ENCODE assay signal across 28 cellular contexts in genomic region chr16:54801445-54801844, GRCh38.
"Had no signal": no experiment of that assay in that cellular context is flagged by ENCODE, and none has a peak within 500 bp of the region (broad histone marks: within the 10 kb centered on the region; RNA-seq: fewer than 3 reads in every experiment).

No MANE protein-coding gene starts in this region.

- H3K36me3 ChIP-seq: colonic mucosa, esophagus muscularis mucosa, esophagus squamous epithelium, gastrocnemius medialis, gastroesophageal sphincter, heart left ventricle, heart right ventricle had no signal

- H3K4me3 ChIP-seq: colonic mucosa, coronary artery, dorsolateral prefrontal cortex, esophagus muscularis mucosa, esophagus squamous epithelium, gastrocnemius medialis, gastroesophageal sphincter, heart left ventricle, heart right ventricle had no signal

- H3K27ac Mint-ChIP-seq: dendritic cell treated with granulocyte-macrophage colony-stimulating factor and Interleukin-4, amounts not matched to agents 40 ng/mL and 50 ng/mL, for 4 days; effector memory CD8-positive, alpha-beta T cell; endodermal cell had no signal

- H3K9me3 ChIP-seq: colonic mucosa, esophagus squamous epithelium had no signal

- H3K4me1 ChIP-seq: colonic mucosa, esophagus muscularis mucosa, esophagus squamous epithelium, foreskin keratinocyte, gastrocnemius medialis, gastroesophageal sphincter, heart left ventricle had no signal

- H3K27me3 Mint-ChIP-seq: dendritic cell treated with granulocyte-macrophage colony-stimulating factor and Interleukin-4, amounts not matched to agents 40 ng/mL and 50 ng/mL, for 4 days had no signal

- H3K9me3 Mint-ChIP-seq: dendritic cell treated with granulocyte-macrophage colony-stimulating factor and Interleukin-4, amounts not matched to agents 40 ng/mL and 50 ng/mL, for 4 days had no signal

- H3K27ac ChIP-seq: colonic mucosa, coronary artery, dorsolateral prefrontal cortex, epithelial cell of prostate, esophagus muscularis mucosa, esophagus squamous epithelium, foreskin keratinocyte, gastrocnemius medialis, gastroesophageal sphincter, heart left ventricle, heart right ventricle had no signal

- H3K4me3 Mint-ChIP-seq: dendritic cell treated with granulocyte-macrophage colony-stimulating factor and Interleukin-4, amounts not matched to agents 40 ng/mL and 50 ng/mL, for 4 days; effector memory CD8-positive, alpha-beta T cell; endodermal cell had no signal

- H3K27me3 ChIP-seq: colonic mucosa, esophagus muscularis mucosa, esophagus squamous epithelium, foreskin keratinocyte, gastrocnemius medialis, heart left ventricle, heart right ventricle had no signal

- ATAC-seq: effector memory CD8-positive, alpha-beta T cell; esophagus mucosa; foreskin keratinocyte; gastrocnemius medialis; gastroesophageal sphincter; heart left ventricle; heart right ventricle had no signal

- DNase-seq: colonic mucosa; cortex of kidney; dermis blood vessel endothelial cell; dorsolateral prefrontal cortex; effector CD4-positive, alpha-beta T cell; effector CD8-positive, alpha-beta T cell; effector memory CD4-positive, alpha-beta T cell; effector memory CD8-positive, alpha-beta T cell; endodermal cell; erythroblast; esophagus squamous epithelium; foreskin fibroblast; foreskin keratinocyte; foreskin melanocyte; gastrocnemius medialis; head of caudate nucleus; heart left ventricle; heart right ventricle had no signal

- FAIRE-seq: colon, endometrium, endothelial cell of umbilical vein, frontal cortex had no signal
